In the genomic region with DNA sequence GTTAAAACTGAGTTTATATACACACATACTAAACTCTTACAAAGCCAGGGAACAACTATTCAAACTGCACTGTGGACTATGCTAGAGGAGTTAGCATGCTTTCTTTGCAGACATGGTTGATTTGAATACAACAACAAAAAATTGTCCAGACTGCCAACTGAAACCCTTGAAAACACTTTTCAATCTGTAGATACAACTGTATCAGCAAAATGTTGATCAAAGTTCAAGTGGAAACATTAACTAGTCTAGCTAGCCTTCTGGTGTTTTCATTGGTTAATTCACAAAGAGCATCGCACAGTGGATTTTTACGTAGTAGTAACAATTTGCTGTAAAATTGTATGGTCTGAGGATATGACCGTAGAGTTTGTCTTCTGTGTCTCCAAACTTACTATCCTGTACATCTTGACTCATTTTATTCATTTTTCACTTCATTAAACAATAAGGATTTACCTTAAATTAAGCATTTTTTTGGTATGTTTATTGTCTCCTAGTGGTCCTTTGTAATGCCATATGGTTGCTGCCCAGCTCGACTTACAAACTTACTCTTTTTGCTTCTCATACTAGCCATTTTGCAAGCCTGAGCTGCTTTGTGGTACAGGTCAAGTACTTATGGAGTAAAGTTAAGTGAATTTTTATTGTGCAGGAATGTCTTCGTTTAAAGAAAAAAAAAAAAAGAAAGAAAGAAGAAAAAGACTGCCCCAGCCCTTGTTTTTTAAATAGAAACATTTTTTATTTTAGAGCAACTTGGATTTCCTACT, we compare ENCODE assay signal across 2 cellular contexts.
TF ChIP-seq lines count a peak whose summit lies in the region.

No MANE protein-coding gene starts in this region.

TF ChIP-seq in GM23338, 12 proteins besides CTCF, POLR2A, EP300 and RAD21 (continued from another document and continues in another):
- TF ChIP-seq CREB1 (CRISPR knock-in tag; IDR thresholded peaks at IDR 0.05; ENCODE audit: low read depth) (no peak), NANOG (IDR thresholded peaks at IDR 0.05; ENCODE audit: borderline replicate concordance) (no peak), JUNB (IDR thresholded peaks at IDR 0.05; ENCODE audit: unreplicated experiment) (no peak), STAT1 (IDR thresholded peaks at IDR 0.05; ENCODE audit: unreplicated experiment) (no peak), ZNF114 (CRISPR knock-in tag; IDR thresholded peaks at IDR 0.05) (no peak)
- TF ChIP-seq, protein P1, sequence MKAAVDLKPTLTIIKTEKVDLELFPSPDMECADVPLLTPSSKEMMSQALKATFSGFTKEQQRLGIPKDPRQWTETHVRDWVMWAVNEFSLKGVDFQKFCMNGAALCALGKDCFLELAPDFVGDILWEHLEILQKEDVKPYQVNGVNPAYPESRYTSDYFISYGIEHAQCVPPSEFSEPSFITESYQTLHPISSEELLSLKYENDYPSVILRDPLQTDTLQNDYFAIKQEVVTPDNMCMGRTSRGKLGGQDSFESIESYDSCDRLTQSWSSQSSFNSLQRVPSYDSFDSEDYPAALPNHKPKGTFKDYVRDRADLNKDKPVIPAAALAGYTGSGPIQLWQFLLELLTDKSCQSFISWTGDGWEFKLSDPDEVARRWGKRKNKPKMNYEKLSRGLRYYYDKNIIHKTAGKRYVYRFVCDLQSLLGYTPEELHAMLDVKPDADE (IDR thresholded peaks at IDR 0.05), result no peak
- TF ChIP-seq, protein P2, sequence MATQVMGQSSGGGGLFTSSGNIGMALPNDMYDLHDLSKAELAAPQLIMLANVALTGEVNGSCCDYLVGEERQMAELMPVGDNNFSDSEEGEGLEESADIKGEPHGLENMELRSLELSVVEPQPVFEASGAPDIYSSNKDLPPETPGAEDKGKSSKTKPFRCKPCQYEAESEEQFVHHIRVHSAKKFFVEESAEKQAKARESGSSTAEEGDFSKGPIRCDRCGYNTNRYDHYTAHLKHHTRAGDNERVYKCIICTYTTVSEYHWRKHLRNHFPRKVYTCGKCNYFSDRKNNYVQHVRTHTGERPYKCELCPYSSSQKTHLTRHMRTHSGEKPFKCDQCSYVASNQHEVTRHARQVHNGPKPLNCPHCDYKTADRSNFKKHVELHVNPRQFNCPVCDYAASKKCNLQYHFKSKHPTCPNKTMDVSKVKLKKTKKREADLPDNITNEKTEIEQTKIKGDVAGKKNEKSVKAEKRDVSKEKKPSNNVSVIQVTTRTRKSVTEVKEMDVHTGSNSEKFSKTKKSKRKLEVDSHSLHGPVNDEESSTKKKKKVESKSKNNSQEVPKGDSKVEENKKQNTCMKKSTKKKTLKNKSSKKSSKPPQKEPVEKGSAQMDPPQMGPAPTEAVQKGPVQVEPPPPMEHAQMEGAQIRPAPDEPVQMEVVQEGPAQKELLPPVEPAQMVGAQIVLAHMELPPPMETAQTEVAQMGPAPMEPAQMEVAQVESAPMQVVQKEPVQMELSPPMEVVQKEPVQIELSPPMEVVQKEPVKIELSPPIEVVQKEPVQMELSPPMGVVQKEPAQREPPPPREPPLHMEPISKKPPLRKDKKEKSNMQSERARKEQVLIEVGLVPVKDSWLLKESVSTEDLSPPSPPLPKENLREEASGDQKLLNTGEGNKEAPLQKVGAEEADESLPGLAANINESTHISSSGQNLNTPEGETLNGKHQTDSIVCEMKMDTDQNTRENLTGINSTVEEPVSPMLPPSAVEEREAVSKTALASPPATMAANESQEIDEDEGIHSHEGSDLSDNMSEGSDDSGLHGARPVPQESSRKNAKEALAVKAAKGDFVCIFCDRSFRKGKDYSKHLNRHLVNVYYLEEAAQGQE (IDR thresholded peaks at IDR 0.05; ENCODE audit: unreplicated experiment), result no peak
- TF ChIP-seq, protein P3, sequence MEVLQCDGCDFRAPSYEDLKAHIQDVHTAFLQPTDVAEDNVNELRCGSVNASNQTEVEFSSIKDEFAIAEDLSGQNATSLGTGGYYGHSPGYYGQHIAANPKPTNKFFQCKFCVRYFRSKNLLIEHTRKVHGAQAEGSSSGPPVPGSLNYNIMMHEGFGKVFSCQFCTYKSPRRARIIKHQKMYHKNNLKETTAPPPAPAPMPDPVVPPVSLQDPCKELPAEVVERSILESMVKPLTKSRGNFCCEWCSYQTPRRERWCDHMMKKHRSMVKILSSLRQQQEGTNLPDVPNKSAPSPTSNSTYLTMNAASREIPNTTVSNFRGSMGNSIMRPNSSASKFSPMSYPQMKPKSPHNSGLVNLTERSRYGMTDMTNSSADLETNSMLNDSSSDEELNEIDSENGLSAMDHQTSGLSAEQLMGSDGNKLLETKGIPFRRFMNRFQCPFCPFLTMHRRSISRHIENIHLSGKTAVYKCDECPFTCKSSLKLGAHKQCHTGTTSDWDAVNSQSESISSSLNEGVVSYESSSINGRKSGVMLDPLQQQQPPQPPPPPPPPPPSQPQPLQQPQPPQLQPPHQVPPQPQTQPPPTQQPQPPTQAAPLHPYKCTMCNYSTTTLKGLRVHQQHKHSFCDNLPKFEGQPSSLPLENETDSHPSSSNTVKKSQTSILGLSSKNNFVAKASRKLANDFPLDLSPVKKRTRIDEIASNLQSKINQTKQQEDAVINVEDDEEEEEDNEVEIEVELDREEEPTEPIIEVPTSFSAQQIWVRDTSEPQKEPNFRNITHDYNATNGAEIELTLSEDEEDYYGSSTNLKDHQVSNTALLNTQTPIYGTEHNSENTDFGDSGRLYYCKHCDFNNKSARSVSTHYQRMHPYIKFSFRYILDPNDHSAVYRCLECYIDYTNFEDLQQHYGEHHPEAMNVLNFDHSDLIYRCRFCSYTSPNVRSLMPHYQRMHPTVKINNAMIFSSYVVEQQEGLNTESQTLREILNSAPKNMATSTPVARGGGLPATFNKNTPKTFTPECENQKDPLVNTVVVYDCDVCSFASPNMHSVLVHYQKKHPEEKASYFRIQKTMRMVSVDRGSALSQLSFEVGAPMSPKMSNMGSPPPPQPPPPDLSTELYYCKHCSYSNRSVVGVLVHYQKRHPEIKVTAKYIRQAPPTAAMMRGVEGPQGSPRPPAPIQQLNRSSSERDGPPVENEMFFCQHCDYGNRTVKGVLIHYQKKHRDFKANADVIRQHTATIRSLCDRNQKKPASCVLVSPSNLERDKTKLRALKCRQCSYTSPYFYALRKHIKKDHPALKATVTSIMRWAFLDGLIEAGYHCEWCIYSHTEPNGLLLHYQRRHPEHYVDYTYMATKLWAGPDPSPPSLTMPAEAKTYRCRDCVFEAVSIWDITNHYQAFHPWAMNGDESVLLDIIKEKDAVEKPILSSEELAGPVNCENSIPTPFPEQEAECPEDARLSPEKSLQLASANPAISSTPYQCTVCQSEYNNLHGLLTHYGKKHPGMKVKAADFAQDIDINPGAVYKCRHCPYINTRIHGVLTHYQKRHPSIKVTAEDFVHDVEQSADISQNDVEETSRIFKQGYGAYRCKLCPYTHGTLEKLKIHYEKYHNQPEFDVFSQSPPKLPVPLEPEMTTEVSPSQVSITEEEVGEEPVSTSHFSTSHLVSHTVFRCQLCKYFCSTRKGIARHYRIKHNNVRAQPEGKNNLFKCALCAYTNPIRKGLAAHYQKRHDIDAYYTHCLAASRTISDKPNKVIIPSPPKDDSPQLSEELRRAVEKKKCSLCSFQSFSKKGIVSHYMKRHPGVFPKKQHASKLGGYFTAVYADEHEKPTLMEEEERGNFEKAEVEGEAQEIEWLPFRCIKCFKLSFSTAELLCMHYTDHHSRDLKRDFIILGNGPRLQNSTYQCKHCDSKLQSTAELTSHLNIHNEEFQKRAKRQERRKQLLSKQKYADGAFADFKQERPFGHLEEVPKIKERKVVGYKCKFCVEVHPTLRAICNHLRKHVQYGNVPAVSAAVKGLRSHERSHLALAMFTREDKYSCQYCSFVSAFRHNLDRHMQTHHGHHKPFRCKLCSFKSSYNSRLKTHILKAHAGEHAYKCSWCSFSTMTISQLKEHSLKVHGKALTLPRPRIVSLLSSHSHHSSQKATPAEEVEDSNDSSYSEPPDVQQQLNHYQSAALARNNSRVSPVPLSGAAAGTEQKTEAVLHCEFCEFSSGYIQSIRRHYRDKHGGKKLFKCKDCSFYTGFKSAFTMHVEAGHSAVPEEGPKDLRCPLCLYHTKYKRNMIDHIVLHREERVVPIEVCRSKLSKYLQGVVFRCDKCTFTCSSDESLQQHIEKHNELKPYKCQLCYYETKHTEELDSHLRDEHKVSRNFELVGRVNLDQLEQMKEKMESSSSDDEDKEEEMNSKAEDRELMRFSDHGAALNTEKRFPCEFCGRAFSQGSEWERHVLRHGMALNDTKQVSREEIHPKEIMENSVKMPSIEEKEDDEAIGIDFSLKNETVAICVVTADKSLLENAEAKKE (CRISPR knock-in tag; IDR thresholded peaks at IDR 0.05), result no peak

TF ChIP-seq in K562, 482 proteins besides CTCF, POLR2A, EP300 and RAD21 (continues in another document):
- TF ChIP-seq ZNF318 (IDR thresholded peaks at IDR 0.05; ENCODE audit: borderline replicate concordance in 1 of 2, low read depth in 1 of 2), result no peak
- no peak for TF ChIP-seq ZNF282 (CRISPR knock-in tag; IDR thresholded peaks at IDR 0.05)
- no peak for TF ChIP-seq TAL1 (IDR thresholded peaks at IDR 0.05)
- peak; percentile 61; the same call in 1 of the 2 replicates for TF ChIP-seq MAFG (tag; conservative IDR thresholded peaks at IDR 0.05)
- TF ChIP-seq BRD4 (IDR thresholded peaks at IDR 0.05), result 0 out of 2 replicates have a peak, but pooled peaks have one; percentile 49
- TF ChIP-seq BRF1 (IDR thresholded peaks at IDR 0.05; ENCODE audit: borderline replicate concordance, extremely low read depth, insufficient read length), result no peak
- TF ChIP-seq C11orf30 (IDR thresholded peaks at IDR 0.05; ENCODE audit: low read depth), result peak; percentile 82
- peak; percentile 74 for TF ChIP-seq HMBOX1 (IDR thresholded peaks at IDR 0.05)
- TF ChIP-seq RBM25 (IDR thresholded peaks at IDR 0.05; ENCODE audit: low read depth, low read length, severe bottlenecking), result no peak
- TF ChIP-seq HDAC2 (IDR thresholded peaks at IDR 0.05), result no peak
- no peak for TF ChIP-seq HES1 (IDR thresholded peaks at IDR 0.05; ENCODE audit: low read depth)
